ENCODE assay signal across 22 cellular contexts in genomic region chr16:89401205-89401604, GRCh38.
DNase-seq lines count a peak whose midpoint lies in the region; ATAC-seq and TF ChIP-seq lines count a peak whose summit lies in the region.
"Had no signal": no experiment of that assay in that cellular context is flagged by ENCODE, and none has a peak within 500 bp of the region (broad histone marks: within the 10 kb centered on the region; RNA-seq: fewer than 3 reads in every experiment).

No MANE protein-coding gene starts in this region.

- 94% methylated on average over 12 of the region's 12 CpGs for WGBS in SK-N-SH (ENCODE audit: low lambda C conversion rate)
- WGBS in GM23248 (ENCODE audit: low coverage in 1 of 2, low lambda C conversion rate in 2 of 2, missing lambda C conversion rate in 2 of 2), 2 experiments = 91% methylated on average over 12 of the region's 12 CpGs
- WGBS in mammary epithelial cell (ENCODE audit: low coverage, missing lambda C conversion rate) = 83% methylated on average over 4 of the region's 12 CpGs

- peaks cover 4% of the 10 kb centered on the region for H3F3A ChIP-seq in SK-N-SH (replicated peaks; ENCODE audit: insufficient read depth)
- H3F3A ChIP-seq in GM23248 (ENCODE audit: insufficient read depth) = no peaks in the 10 kb centered on the region; the same call in 1 of the 2 replicates

- H3K4me3 ChIP-seq in SK-N-SH (ENCODE audit: low read depth in 2 of 2, low read length in 1 of 2) (no peak overlapping the region), GM23248 (no peak overlapping the region), mammary epithelial cell (replicated peaks in 1 of 3; ENCODE audit: insufficient read depth in 1 of 3, low read depth in 2 of 3, low read length in 3 of 3) (no peak overlapping the region)
- no peak overlapping the region for H3K4me3 ChIP-seq in naive thymus-derived CD4-positive, alpha-beta T cell (ENCODE audit: low read length)
- H3K4me3 ChIP-seq: heart right ventricle, lung, psoas muscle, smooth muscle cell, testis had no signal

- CTCF ChIA-PET in SK-N-SH (lab: Yijun Ruan, JAX) (interaction anchor here (1.0 to 2.1 kb wide), 2 partner anchors 9 to 53 kb away, joined by 4 to 6 read pairs; no protein-coding TSS in a partner anchor), mammary epithelial cell (lab: Charles Lee; ENCODE audit: low non-redundant PET) (no interaction called here)
- CTCF ChIA-PET in naive thymus-derived CD4-positive, alpha-beta T cell (lab: Charles Lee) = no interaction called here

- intact Hi-C loops in activated T-helper 2 cell treated with anti-CD3 and anti-CD28 coated beads, Interferon-gamma antibody, Interleukin-2, Interleukin-4, amounts not matched to agents 10 μg/mL and 5 μg/mL and 100 μg/mL, durations not matched to agents 14 hours and 24 hours and 36 hours (cut with micrococcal nuclease) = no loop called here
- intact Hi-C loops in naive thymus-derived CD4-positive, alpha-beta T cell (cut with micrococcal nuclease) = no loop called here
- intact Hi-C loops in mammary epithelial cell (cut with micrococcal nuclease) = loop anchor here (5.0 kb wide), 1 partner anchor 106 kb away; the partner anchor contains the start of gene SPG7

- no peak overlapping the region for H2AFZ ChIP-seq in SK-N-SH (ENCODE audit: low read depth)
- no peak overlapping the region for H2AFZ ChIP-seq in GM23248
- H2AFZ ChIP-seq in mammary epithelial cell (ENCODE audit: low read depth, low read length) = no peak overlapping the region

- peaks cover 92% of the 10 kb centered on the region for H4K20me1 ChIP-seq in SK-N-SH (ENCODE audit: insufficient read depth)
- H4K20me1 ChIP-seq in GM23248 (ENCODE audit: insufficient read depth) = peaks cover 69% of the 10 kb centered on the region
- H4K20me1 ChIP-seq in mammary epithelial cell (ENCODE audit: insufficient read depth, low read length) = peaks cover 20% of the 10 kb centered on the region

- H3K79me2 ChIP-seq in SK-N-SH (ENCODE audit: insufficient read depth) (peaks cover 89% of the 10 kb centered on the region), GM23248 (ENCODE audit: insufficient read depth) (peaks cover 93% of the 10 kb centered on the region), mammary epithelial cell (ENCODE audit: insufficient read depth, low read length) (peaks cover 93% of the 10 kb centered on the region)

- H3K36me3 ChIP-seq in SK-N-SH (replicated peaks in 1 of 2; ENCODE audit: control insufficient read depth in 1 of 2, insufficient read depth in 2 of 2, low read length in 1 of 2) (no peaks in the 10 kb centered on the region), GM23248 (ENCODE audit: low read depth) (no peaks in the 10 kb centered on the region), mammary epithelial cell (ENCODE audit: insufficient read depth, low read length) (no peaks in the 10 kb centered on the region)
- peaks cover 0 to 9% (median 4%) of the 10 kb centered on the region in 3 experiments for H3K36me3 ChIP-seq in naive thymus-derived CD4-positive, alpha-beta T cell (ENCODE audit: control insufficient read depth in 2 of 3, insufficient read depth in 3 of 3, low read length in 3 of 3)

- peaks cover 11 to 51% of the 10 kb centered on the region in 2 experiments for H3K4me1 ChIP-seq in SK-N-SH (ENCODE audit: control insufficient read depth in 1 of 2, insufficient read depth in 2 of 2, low read depth in 1 of 2, low read length in 1 of 2)
- H3K4me1 ChIP-seq in GM23248 (ENCODE audit: insufficient read depth) = peaks cover 14% of the 10 kb centered on the region
- peaks cover 44 to 56% of the 10 kb centered on the region in 2 donors for H3K4me1 ChIP-seq in naive thymus-derived CD4-positive, alpha-beta T cell (ENCODE audit: control insufficient read depth in 2 of 2, insufficient read depth in 2 of 2, low read length in 2 of 2)
- peaks cover 14% of the 10 kb centered on the region for H3K4me1 ChIP-seq in mammary epithelial cell (ENCODE audit: insufficient read depth, low read length)

- dilution Hi-C loops in mammary epithelial cell (cut with HindIII; ENCODE audit: low sequenced_read_pairs) = loop anchor here (5.0 kb wide), 1 partner anchor 71 kb away; no protein-coding TSS in a partner anchor

- H3K9me2 ChIP-seq in SK-N-SH (no peaks in the 10 kb centered on the region), GM23248 (ENCODE audit: insufficient read depth) (no peaks in the 10 kb centered on the region)

- H3K4me3 Mint-ChIP-seq in activated T-helper 2 cell treated with anti-CD3 and anti-CD28 coated beads, Interferon-gamma antibody, Interleukin-2, Interleukin-4, amounts not matched to agents 10 μg/mL and 5 μg/mL and 100 μg/mL, durations not matched to agents 14 hours and 24 hours and 36 hours (ENCODE audit: low read depth) = no peak overlapping the region
- H3K4me3 Mint-ChIP-seq in naive thymus-derived CD4-positive, alpha-beta T cell = peak overlapping the region in 3 of 10 donors; percentile 16 to 80 (median 25)
- H3K4me3 Mint-ChIP-seq: natural killer cell treated with Interleukin-12 subunit alpha and Interleukin-12 subunit beta and Interleukin-15 and Interleukin-18, amount 100 ng/mL, for 72 hours had no signal

- no peak overlapping the region for H3K9ac ChIP-seq in SK-N-SH
- peak overlapping the region; percentile 44; the same call in 1 of the 2 replicates for H3K9ac ChIP-seq in GM23248
- no peak overlapping the region for H3K9ac ChIP-seq in mammary epithelial cell (ENCODE audit: insufficient read depth, low read length)

- in situ Hi-C loops in GM23248 (cut with MboI) = no loop called here
- in situ Hi-C loops in mammary epithelial cell (cut with MboI; ENCODE audit: low sequenced_read_pairs in 2 of 2) = no loop called here

- TF ChIP-seq EP300 in SK-N-SH (IDR thresholded peaks at IDR 0.05; ENCODE audit: borderline replicate concordance in 1 of 2, low read depth in 1 of 2, low read length in 1 of 2) = no peak

- H3K9me3 ChIP-seq in SK-N-SH (no peaks in the 10 kb centered on the region), GM23248 (ENCODE audit: low read depth) (no peaks in the 10 kb centered on the region), mammary epithelial cell (replicated peaks; ENCODE audit: insufficient read depth, low read length) (no peaks in the 10 kb centered on the region)
- no peaks in the 10 kb centered on the region for H3K9me3 ChIP-seq in naive thymus-derived CD4-positive, alpha-beta T cell (ENCODE audit: control insufficient read depth in 2 of 3, low read length in 3 of 3)
- H3K9me3 ChIP-seq: heart right ventricle, psoas muscle, testis had no signal

- TF ChIP-seq CTCF in SK-N-SH (IDR thresholded peaks at IDR 0.05) (no peak), mammary epithelial cell (conservative IDR thresholded peaks at IDR 0.05 in 1 of 2, IDR thresholded peaks at IDR 0.05 in 1 of 2; ENCODE audit: extremely low read depth in 1 of 2, insufficient read depth in 1 of 2, low read depth in 1 of 2, low read length in 2 of 2) (no peak)

- peaks cover 34% of the 10 kb centered on the region for H3K4me1 Mint-ChIP-seq in activated T-helper 2 cell treated with anti-CD3 and anti-CD28 coated beads, Interferon-gamma antibody, Interleukin-2, Interleukin-4, amounts not matched to agents 10 μg/mL and 5 μg/mL and 100 μg/mL, durations not matched to agents 14 hours and 24 hours and 36 hours (ENCODE audit: low read depth)
- H3K4me1 Mint-ChIP-seq in naive thymus-derived CD4-positive, alpha-beta T cell = peaks cover 48 to 84% (median 63%) of the 10 kb centered on the region in 7 donors

- POLR2A ChIA-PET in SK-N-SH (lab: Yijun Ruan, JAX) = no interaction called here
- POLR2A ChIA-PET in naive thymus-derived CD4-positive, alpha-beta T cell (lab: Charles Lee) = interaction anchor here (1.2 kb wide), 1 partner anchor 14 kb away, joined by 3 read pairs; no protein-coding TSS in a partner anchor

- H3K36me3 Mint-ChIP-seq in activated T-helper 2 cell treated with anti-CD3 and anti-CD28 coated beads, Interferon-gamma antibody, Interleukin-2, Interleukin-4, amounts not matched to agents 10 μg/mL and 5 μg/mL and 100 μg/mL, durations not matched to agents 14 hours and 24 hours and 36 hours (ENCODE audit: low read depth) = peaks cover 25% of the 10 kb centered on the region
- H3K36me3 Mint-ChIP-seq in naive thymus-derived CD4-positive, alpha-beta T cell = no peaks in the 10 kb centered on the region
- H3K36me3 Mint-ChIP-seq: natural killer cell treated with Interleukin-12 subunit alpha and Interleukin-12 subunit beta and Interleukin-15 and Interleukin-18, amount 100 ng/mL, for 72 hours had no signal

- H3K9me3 Mint-ChIP-seq in activated T-helper 2 cell treated with anti-CD3 and anti-CD28 coated beads, Interferon-gamma antibody, Interleukin-2, Interleukin-4, amounts not matched to agents 10 μg/mL and 5 μg/mL and 100 μg/mL, durations not matched to agents 14 hours and 24 hours and 36 hours = no peaks in the 10 kb centered on the region
- H3K9me3 Mint-ChIP-seq in naive thymus-derived CD4-positive, alpha-beta T cell = peaks cover 0 to 1% (median 0%) of the 10 kb centered on the region in 11 donors
- H3K9me3 Mint-ChIP-seq: natural killer cell treated with Interleukin-12 subunit alpha and Interleukin-12 subunit beta and Interleukin-15 and Interleukin-18, amount 100 ng/mL, for 72 hours had no signal

- H3K27me3 Mint-ChIP-seq in activated T-helper 2 cell treated with anti-CD3 and anti-CD28 coated beads, Interferon-gamma antibody, Interleukin-2, Interleukin-4, amounts not matched to agents 10 μg/mL and 5 μg/mL and 100 μg/mL, durations not matched to agents 14 hours and 24 hours and 36 hours (ENCODE audit: low read depth) = no peaks in the 10 kb centered on the region
- no peaks in the 10 kb centered on the region for H3K27me3 Mint-ChIP-seq in naive thymus-derived CD4-positive, alpha-beta T cell
- H3K27me3 Mint-ChIP-seq: natural killer cell treated with Interleukin-12 subunit alpha and Interleukin-12 subunit beta and Interleukin-15 and Interleukin-18, amount 100 ng/mL, for 72 hours had no signal

- ATAC-seq in SK-N-SH treated with all-trans-retinoic acid at 6 μM for 48 hours = no peak
- ATAC-seq in naive thymus-derived CD4-positive, alpha-beta T cell = no peak
- ATAC-seq: heart right ventricle; natural killer cell treated with Interleukin-12 subunit alpha and Interleukin-12 subunit beta and Interleukin-15 and Interleukin-18, amount 100 ng/mL, for 72 hours; psoas muscle had no signal

- peak overlapping the region; percentile 26 for H3K27ac Mint-ChIP-seq in activated T-helper 2 cell treated with anti-CD3 and anti-CD28 coated beads, Interferon-gamma antibody, Interleukin-2, Interleukin-4, amounts not matched to agents 10 μg/mL and 5 μg/mL and 100 μg/mL, durations not matched to agents 14 hours and 24 hours and 36 hours
- peak overlapping the region; percentile 26 to 91 (median 49) for H3K27ac Mint-ChIP-seq in naive thymus-derived CD4-positive, alpha-beta T cell

- H3K4me2 ChIP-seq in SK-N-SH (no peak overlapping the region), GM23248 (ENCODE audit: unreplicated experiment) (no peak overlapping the region), mammary epithelial cell (ENCODE audit: insufficient read depth, low read depth, low read length) (no peak overlapping the region)
- H3K4me2 ChIP-seq: smooth muscle cell had no signal

- H3K27me3 ChIP-seq in SK-N-SH (ENCODE audit: insufficient read depth) (no peaks in the 10 kb centered on the region), GM23248 (replicated peaks; ENCODE audit: insufficient read depth) (no peaks in the 10 kb centered on the region), mammary epithelial cell (ENCODE audit: insufficient read depth, low read length) (no peaks in the 10 kb centered on the region)
- no peaks in the 10 kb centered on the region for H3K27me3 ChIP-seq in naive thymus-derived CD4-positive, alpha-beta T cell (ENCODE audit: control insufficient read depth in 2 of 2, insufficient read depth in 2 of 2, low read length in 2 of 2)
- H3K27me3 ChIP-seq: heart right ventricle, testis had no signal

- peak overlapping the region; percentile 27 to 88; a peak in 3 of 4 replicates for H3K27ac ChIP-seq in SK-N-SH (ENCODE audit: low read depth in 2 of 2, low read length in 1 of 2)
- H3K27ac ChIP-seq in GM23248 = peak overlapping the region; percentile 50; the same call in 1 of the 2 replicates
- H3K27ac ChIP-seq in naive thymus-derived CD4-positive, alpha-beta T cell (ENCODE audit: low read depth, low read length) = peak overlapping the region; percentile 7
- no peak overlapping the region for H3K27ac ChIP-seq in mammary epithelial cell (ENCODE audit: insufficient read depth, low read depth, low read length)
- H3K27ac ChIP-seq: 22Rv1, heart right ventricle, psoas muscle, testis had no signal

- BruUV-seq in mammary epithelial cell (replicated peaks; lab: Mats Ljungman, UMichigan) = no TSS peak

- no peak for TF ChIP-seq RAD21 in SK-N-SH (IDR thresholded peaks at IDR 0.05; ENCODE audit: low read length)

- DNase-seq in SK-N-SH (no peak), GM23248 (no peak), mammary epithelial cell (no peak), anterior cingulate cortex (lab: John Stamatoyannopoulos, UW) (no peak)
- DNase-seq in activated T-helper 2 cell treated with anti-CD3 and anti-CD28 coated beads, Interferon-gamma antibody, Interleukin-2, Interleukin-4, amounts not matched to agents 10 μg/mL and 5 μg/mL and 100 μg/mL, durations not matched to agents 14 hours and 24 hours and 36 hours (ENCODE audit: low spot score) = no peak
- no peak for DNase-seq in naive thymus-derived CD4-positive, alpha-beta T cell
- no peak for DNase-seq in stimulated activated CD4-positive, alpha-beta T cell treated with anti-CD3 and anti-CD28 coated beads, Interleukin-4, amount 100 ng/mL, for 24 hours
- DNase-seq: activated CD4-positive, alpha-beta T cell treated with anti-CD3 and anti-CD28 coated beads for 4 hours; activated T-cell treated with anti-CD3 and anti-CD28 coated beads, Interleukin-2, amount 50 U/mL, for 48 hours; DMS153; effector CD4-positive, alpha-beta T cell; GF-D8; heart right ventricle; NCI-H1105 treated with DMSO at 0.1 percent for 48 hours; NCI-H526 had no signal
